ENCODE assay signal across 10 cellular contexts in genomic region chr4:3747582-3747906, GRCh38. TPM values are rescaled to one million over a fixed set of nuclear protein-coding genes. Genes with fewer than 3 reads are reported as not detected.
A peak's percentile ranks its signal among the peaks of the same experiment; 100 is the strongest.
DNase-seq lines count a peak whose midpoint lies in the region; ATAC-seq, FAIRE-seq and TF ChIP-seq lines count a peak whose summit lies in the region.
"Had no signal": no experiment of that assay in that cellular context is flagged by ENCODE, and none has a peak within 500 bp of the region (broad histone marks: within the 10 kb centered on the region; RNA-seq: fewer than 3 reads in every experiment).

No MANE protein-coding gene starts in this region.

- H3K27ac Mint-ChIP-seq in stimulated activated naive B cell treated with anti-CD40 and anti-IgM and Interleukin-4, amounts not matched to agents 10 μg/mL and 1 μg/mL and 100 μg/mL, for 72 hours = no peak overlapping the region

- H3K4me3 ChIP-seq in AG04450 (ENCODE audit: low read depth, low read length) (no peak overlapping the region), keratinocyte (ENCODE audit: control insufficient read depth in 2 of 3, extremely low read depth in 1 of 3, insufficient read depth in 2 of 3, low read depth in 1 of 3, low read length in 3 of 3) (no peak overlapping the region)

- no peaks in the 10 kb centered on the region for H3K4me1 Mint-ChIP-seq in activated T-cell treated with anti-CD3 and anti-CD28 coated beads, Interleukin-2, amount 50 U/mL, for 4 hours (ENCODE audit: low read depth)
- H3K4me1 Mint-ChIP-seq in stimulated activated naive B cell treated with anti-CD40 and anti-IgM and Interleukin-4, amounts not matched to agents 10 μg/mL and 1 μg/mL and 100 μg/mL, for 72 hours = peaks cover 0 to 2% of the 10 kb centered on the region in 2 donors

- no peak for FAIRE-seq in keratinocyte (lab: Jason Lieb, UNC)

- H3K79me2 ChIP-seq in keratinocyte (ENCODE audit: control insufficient read depth, insufficient read depth, low read length) = no peaks in the 10 kb centered on the region

- H4K20me1 ChIP-seq in keratinocyte (ENCODE audit: control insufficient read depth, extremely low read depth, insufficient read depth, low read length) = no peaks in the 10 kb centered on the region

- no peaks in the 10 kb centered on the region for H3K36me3 ChIP-seq in keratinocyte (ENCODE audit: control insufficient read depth in 2 of 2, extremely low read depth in 1 of 2, insufficient read depth in 2 of 2, low read length in 2 of 2)

- H3K4me1 ChIP-seq in keratinocyte (ENCODE audit: control insufficient read depth, extremely low read depth, insufficient read depth, low read length) = no peaks in the 10 kb centered on the region

- H3K4me3 Mint-ChIP-seq in activated T-cell treated with anti-CD3 and anti-CD28 coated beads, Interleukin-2, amount 50 U/mL, for 4 hours = no peak overlapping the region
- no peak overlapping the region for H3K4me3 Mint-ChIP-seq in stimulated activated naive B cell treated with anti-CD40 and anti-IgM and Interleukin-4, amounts not matched to agents 10 μg/mL and 1 μg/mL and 100 μg/mL, for 72 hours

- DNase-seq in AG04450 (ENCODE audit: low read depth, low spot score) = no peak
- peak; percentile 32 for DNase-seq in GM03348 (ENCODE audit: low spot score)
- DNase-seq in activated T-cell treated with anti-CD3 and anti-CD28 coated beads, Interleukin-2, amount 50 U/mL, for 4 hours = peak; percentile 12
- no peak for DNase-seq in keratinocyte (ENCODE audit: low read depth, low spot score)
- DNase-seq in stimulated activated naive B cell treated with anti-CD40 and anti-IgM and Interleukin-4, amounts not matched to agents 10 μg/mL and 1 μg/mL and 100 μg/mL, for 72 hours = no peak
- DNase-seq in NCI-H2171 (lab: John Stamatoyannopoulos, UW) = no peak
- DNase-seq: NCI-H2029 had no signal

- ATAC-seq in activated T-cell treated with anti-CD3 and anti-CD28 coated beads, Interleukin-2, amount 50 U/mL, for 4 hours = no peak
- ATAC-seq in stimulated activated naive B cell treated with anti-CD40 and anti-IgM and Interleukin-4, amounts not matched to agents 10 μg/mL and 1 μg/mL and 100 μg/mL, for 72 hours (replicated peaks) = no peak
- ATAC-seq in HG03432 (IDR thresholded peaks at IDR 0.05; ENCODE audit: unreplicated experiment) (no peak), HG03342 (IDR thresholded peaks at IDR 0.05; ENCODE audit: unreplicated experiment) (no peak)

- no peak overlapping the region for H3K9ac ChIP-seq in keratinocyte (ENCODE audit: control insufficient read depth, extremely low read depth, insufficient read depth, low read length)

- no peaks in the 10 kb centered on the region for H3K9me1 ChIP-seq in keratinocyte (ENCODE audit: control insufficient read depth, extremely low read depth, insufficient read depth, low read length)

- POLR2A ChIA-PET in AG04450 (lab: Yijun Ruan, JAX) = no interaction called here

- no peaks in the 10 kb centered on the region for H3K9me3 Mint-ChIP-seq in activated T-cell treated with anti-CD3 and anti-CD28 coated beads, Interleukin-2, amount 50 U/mL, for 4 hours
- H3K9me3 Mint-ChIP-seq in stimulated activated naive B cell treated with anti-CD40 and anti-IgM and Interleukin-4, amounts not matched to agents 10 μg/mL and 1 μg/mL and 100 μg/mL, for 72 hours = peaks cover 0 to 5% of the 10 kb centered on the region in 2 donors

- H3K27me3 Mint-ChIP-seq in activated T-cell treated with anti-CD3 and anti-CD28 coated beads, Interleukin-2, amount 50 U/mL, for 4 hours (ENCODE audit: low read depth) = peaks cover 59% of the 10 kb centered on the region
- H3K27me3 Mint-ChIP-seq in stimulated activated naive B cell treated with anti-CD40 and anti-IgM and Interleukin-4, amounts not matched to agents 10 μg/mL and 1 μg/mL and 100 μg/mL, for 72 hours = peaks cover 55 to 86% of the 10 kb centered on the region in 2 donors

- H3K27ac ChIP-seq in AG04450 (ENCODE audit: low read depth, low read length) = no peak overlapping the region
- H3K27ac ChIP-seq in keratinocyte (ENCODE audit: control insufficient read depth, insufficient read depth, low read length) = no peak overlapping the region

- dilution Hi-C loops in keratinocyte (cut with MboI; ENCODE audit: extremely low pct_ligation_motif_present, low sequenced_read_pairs) = no loop called here

- H3K27me3 ChIP-seq in AG04450 (ENCODE audit: control insufficient read depth, insufficient read depth, low read length) (peaks cover 42% of the 10 kb centered on the region), keratinocyte (ENCODE audit: control insufficient read depth, extremely low read depth, insufficient read depth, low read length) (peaks cover 3% of the 10 kb centered on the region)

- no peak overlapping the region for H3K4me2 ChIP-seq in keratinocyte (ENCODE audit: control insufficient read depth, extremely low read depth, insufficient read depth, low read depth, low read length)

- CTCF ChIA-PET in AG04450 (lab: Charles Lee) = interaction anchor here (0.6 to 2.1 kb wide), 4 partner anchors 15 to 504 kb away, joined by 3 to 9 read pairs (median 6); no protein-coding TSS in a partner anchor

- no peak overlapping the region for H2AFZ ChIP-seq in keratinocyte (ENCODE audit: control insufficient read depth, low read length)

- peak; percentile 25 for TF ChIP-seq CTCF in AG04450 (IDR thresholded peaks at IDR 0.05; ENCODE audit: low read depth, low read length)
- peak in 2 of 3 experiments; percentile 22 to 28 for TF ChIP-seq CTCF in keratinocyte (optimal IDR thresholded peaks at IDR 0.05 in 1 of 3, IDR thresholded peaks at IDR 0.05 in 1 of 3, conservative IDR thresholded peaks at IDR 0.05 in 1 of 3; ENCODE audit: extremely low read depth in 1 of 3, insufficient read depth in 2 of 3, low read length in 3 of 3)

- peaks cover 8% of the 10 kb centered on the region for H3K9me3 ChIP-seq in AG04450 (ENCODE audit: control insufficient read depth, insufficient read depth, low read length)
- H3K9me3 ChIP-seq in keratinocyte (ENCODE audit: control insufficient read depth, low read depth, low read length) = peaks cover 9% of the 10 kb centered on the region

- H3K36me3 Mint-ChIP-seq in activated T-cell treated with anti-CD3 and anti-CD28 coated beads, Interleukin-2, amount 50 U/mL, for 4 hours (ENCODE audit: insufficient read depth) = no peaks in the 10 kb centered on the region
- no peaks in the 10 kb centered on the region for H3K36me3 Mint-ChIP-seq in stimulated activated naive B cell treated with anti-CD40 and anti-IgM and Interleukin-4, amounts not matched to agents 10 μg/mL and 1 μg/mL and 100 μg/mL, for 72 hours

RNA-seq across cellular contexts. Expression of gene ADRA2C, which starts 18.6 kb away (rescaled TPM):
- not detected in 2 replicates for polyA plus RNA-seq in AG04450 (2011; rRNA removed)
- not detected in 2 replicates for polyA minus RNA-seq in AG04450 (2011; rRNA and poly(A)+ RNA removed)
- total RNA-seq in activated T-cell treated with anti-CD3 and anti-CD28 coated beads, Interleukin-2, amount 50 U/mL, for 4 hours = not detected
- 0.05 to 0.33 TPM (median 0.10 TPM) in 3 replicates for polyA plus RNA-seq in keratinocyte
- polyA plus RNA-seq in keratinocyte (2011; ENCODE audit: low read depth) = not detected
- 0.11 and 0.35 TPM in 2 replicates for polyA plus RNA-seq in keratinocyte (2011; cell fraction: cytosol; rRNA removed)
- 0.32 and 0.44 TPM in 2 replicates for polyA plus RNA-seq in keratinocyte (2011; cell fraction: nucleus; rRNA removed)
- polyA plus RNA-seq in keratinocyte (2012; ENCODE audit: low replicate concordance) = 0.21 TPM in 1 of 2 replicates, not detected in the other
- 0.13 to 0.33 TPM (median 0.13 TPM) in 3 replicates for polyA minus RNA-seq in keratinocyte
- 1.7 TPM for polyA minus RNA-seq in keratinocyte (2011; cell fraction: cytosol; rRNA and poly(A)+ RNA removed)
- polyA minus RNA-seq in keratinocyte (2011; cell fraction: nucleus; rRNA and poly(A)+ RNA removed) = 0.53 TPM in 1 of 2 replicates, not detected in the other
- total RNA-seq: epithelial cell of proximal tubule had no signal

Comparison
In these comparisons a context has a peak if more than half of its experiments do, and no peak if none do; other contexts are left out.
1. DNase-seq: peak in GM03348 (single experiment) and activated T-cell treated with anti-CD3 and anti-CD28 coated beads, Interleukin-2, amount 50 U/mL, for 4 hours (single experiment); none in AG04450 (single experiment), keratinocyte (single experiment), stimulated activated naive B cell treated with anti-CD40 and anti-IgM and Interleukin-4, amounts not matched to agents 10 μg/mL and 1 μg/mL and 100 μg/mL, for 72 hours (single experiment) and NCI-H2171 (single experiment).